In the genomic region with DNA sequence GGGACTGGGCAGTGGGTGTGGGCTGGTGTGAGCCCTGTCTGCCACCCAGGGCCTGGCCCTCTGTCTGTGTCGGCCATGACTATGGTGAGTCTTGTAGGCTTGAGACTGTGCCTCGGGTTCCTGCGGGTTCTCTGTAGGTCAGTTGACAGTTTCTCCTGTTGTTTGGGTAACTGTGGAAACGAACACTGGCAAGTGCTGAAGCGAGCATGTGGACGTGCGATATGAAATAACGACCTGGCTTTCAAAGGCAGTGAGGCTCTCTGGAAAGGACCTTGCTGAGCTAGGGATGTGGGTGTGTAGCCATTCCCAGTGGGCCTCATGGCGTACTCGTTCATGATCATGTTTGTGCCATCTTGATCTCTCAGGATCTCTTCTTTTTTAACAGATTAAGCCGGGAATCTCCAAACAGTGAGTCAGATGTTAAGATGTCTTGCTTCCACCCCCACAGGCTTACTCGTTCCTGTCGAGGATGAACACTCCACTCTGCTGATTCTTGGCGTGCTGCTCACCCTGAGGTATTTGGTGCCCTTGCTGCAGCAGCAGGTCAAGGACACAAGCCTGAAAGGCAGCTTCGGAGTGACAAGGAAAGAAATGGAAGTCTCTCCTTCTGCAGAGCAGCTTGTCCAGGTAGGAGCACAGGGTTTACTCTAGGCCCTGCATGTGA, we compare ENCODE assay signal across 22 cellular contexts. TPM values are rescaled to one million over a fixed set of nuclear protein-coding genes. Genes with fewer than 3 reads are reported as not detected.
DNase-seq lines count a peak whose midpoint lies in the region; ATAC-seq lines count a peak whose summit lies in the region.
"Had no signal": no experiment of that assay in that cellular context is flagged by ENCODE, and none has a peak within 500 bp of the region (broad histone marks: within the 10 kb centered on the region; RNA-seq: fewer than 3 reads in every experiment).

No MANE protein-coding gene starts in this region.

- H3K36me3 ChIP-seq in ACC112 (ENCODE audit: insufficient read depth, low read length): peaks cover 16% of the 10 kb centered on the region

- H3K27ac Mint-ChIP-seq in activated CD4-positive, alpha-beta memory T cell treated with anti-CD3 and anti-CD28 coated beads, Interleukin-2, amount 10 ng/mL, durations not matched to agents 7 days and 5 days: no peak overlapping the region
- H3K27ac Mint-ChIP-seq: activated naive CD4-positive, alpha-beta T cell treated with anti-CD3 and anti-CD28 coated beads, Interleukin-2, amount 10 ng/mL, durations not matched to agents 7 days and 5 days; B cell; T-cell had no signal

- no peak for ATAC-seq in GM21528 (IDR thresholded peaks at IDR 0.05; ENCODE audit: low FRiP score, unreplicated experiment)
- ATAC-seq: body of pancreas, left colon, T-cell had no signal

- H3K9me3 Mint-ChIP-seq in activated CD4-positive, alpha-beta memory T cell treated with anti-CD3 and anti-CD28 coated beads, Interleukin-2, amount 10 ng/mL, durations not matched to agents 7 days and 5 days: no peaks in the 10 kb centered on the region
- H3K9me3 Mint-ChIP-seq: activated naive CD4-positive, alpha-beta T cell treated with anti-CD3 and anti-CD28 coated beads, Interleukin-2, amount 10 ng/mL, durations not matched to agents 7 days and 5 days; T-cell had no signal

- peaks cover 2% of the 10 kb centered on the region for H3K79me2 ChIP-seq in ACC112 (ENCODE audit: control insufficient read depth, insufficient read depth, low read length, unreplicated experiment)

- H3K4me3 ChIP-seq in ACC112 (ENCODE audit: low read depth, low read length): no peak overlapping the region
- H3K4me3 ChIP-seq: body of pancreas, dorsolateral prefrontal cortex, tibial artery had no signal

- H3K27me3 Mint-ChIP-seq in activated CD4-positive, alpha-beta memory T cell treated with anti-CD3 and anti-CD28 coated beads, Interleukin-2, amount 10 ng/mL, durations not matched to agents 7 days and 5 days: no peaks in the 10 kb centered on the region
- H3K27me3 Mint-ChIP-seq: activated naive CD4-positive, alpha-beta T cell treated with anti-CD3 and anti-CD28 coated beads, Interleukin-2, amount 10 ng/mL, durations not matched to agents 7 days and 5 days; B cell; T-cell had no signal

- CTCF ChIA-PET in activated CD4-positive, alpha-beta memory T cell treated with anti-CD3 and anti-CD28 coated beads, Interleukin-2, amount 10 ng/mL, durations not matched to agents 7 days and 5 days (lab: Charles Lee): interaction anchor here (0.9 to 1.8 kb wide), 2 partner anchors 9 to 19 kb away, joined by 3 read pairs; no protein-coding TSS in a partner anchor

- H3K4me1 ChIP-seq in ACC112 (ENCODE audit: control insufficient read depth, insufficient read depth, low read length, unreplicated experiment): peaks cover 39% of the 10 kb centered on the region

- H3K27ac ChIP-seq in ACC112 (ENCODE audit: low read depth, low read length): peak overlapping the region; percentile 54
- H3K27ac ChIP-seq: body of pancreas, dorsolateral prefrontal cortex, tibial artery had no signal

- H3K4me3 Mint-ChIP-seq in activated CD4-positive, alpha-beta memory T cell treated with anti-CD3 and anti-CD28 coated beads, Interleukin-2, amount 10 ng/mL, durations not matched to agents 7 days and 5 days: no peak overlapping the region
- H3K4me3 Mint-ChIP-seq: activated naive CD4-positive, alpha-beta T cell treated with anti-CD3 and anti-CD28 coated beads, Interleukin-2, amount 10 ng/mL, durations not matched to agents 7 days and 5 days; B cell; T-cell had no signal

- H3K4me1 Mint-ChIP-seq in activated CD4-positive, alpha-beta memory T cell treated with anti-CD3 and anti-CD28 coated beads, Interleukin-2, amount 10 ng/mL, durations not matched to agents 7 days and 5 days: no peaks in the 10 kb centered on the region
- H3K4me1 Mint-ChIP-seq: activated naive CD4-positive, alpha-beta T cell treated with anti-CD3 and anti-CD28 coated beads, Interleukin-2, amount 10 ng/mL, durations not matched to agents 7 days and 5 days; B cell; T-cell had no signal

- POLR2A ChIA-PET in activated CD4-positive, alpha-beta memory T cell treated with anti-CD3 and anti-CD28 coated beads, Interleukin-2, amount 10 ng/mL, durations not matched to agents 7 days and 5 days (lab: Charles Lee): no interaction called here

- peak; percentile 38 for DNase-seq in EL
- DNase-seq in amniotic epithelial cell (ENCODE audit: low read depth): peak; percentile 88
- peak; percentile 90 for DNase-seq in iris pigment epithelial cell (ENCODE audit: low read depth)
- DNase-seq in NCI-H1092 treated with DMSO at 0.1 percent for 48 hours (lab: John Stamatoyannopoulos, UW): no peak
- DNase-seq in activated CD4-positive, alpha-beta memory T cell treated with anti-CD3 and anti-CD28 coated beads, Interleukin-2, amount 10 ng/mL, durations not matched to agents 7 days and 5 days: no peak
- DNase-seq in NCI-H2171 treated with DMSO at 0.1 percent for 48 hours (lab: John Stamatoyannopoulos, UW): no peak
- DNase-seq: activated CD4-positive, CD25-positive, alpha-beta regulatory T cell; activated CD8-positive, alpha-beta memory T cell treated with anti-CD3 and anti-CD28 coated beads, Interleukin-2, amount 50 U/mL, for 4 hours; activated naive CD4-positive, alpha-beta T cell treated with anti-CD3 and anti-CD28 coated beads, Interleukin-2, amount 10 ng/mL, durations not matched to agents 7 days and 5 days; body of pancreas; dorsolateral prefrontal cortex; left colon; NCI-H1930; NCI-H774; RPMI8226; stimulated activated CD4-positive, alpha-beta T cell treated with anti-CD3 and anti-CD28 coated beads, Interleukin-4, amount 100 ng/mL, for 24 hours; T-cell; tibial artery had no signal

- no peaks in the 10 kb centered on the region for H3K27me3 ChIP-seq in ACC112 (ENCODE audit: insufficient read depth, low read length)
- H3K27me3 ChIP-seq: body of pancreas, dorsolateral prefrontal cortex, tibial artery had no signal

- no peak overlapping the region for H2AFZ ChIP-seq in ACC112 (ENCODE audit: low read length, unreplicated experiment)

- H3K36me3 Mint-ChIP-seq in activated CD4-positive, alpha-beta memory T cell treated with anti-CD3 and anti-CD28 coated beads, Interleukin-2, amount 10 ng/mL, durations not matched to agents 7 days and 5 days (ENCODE audit: low read depth): peaks cover 21% of the 10 kb centered on the region

RNA-seq across cellular contexts. Expression of a gene that starts 41.3 kb away (rescaled TPM):
- 10 to 100 TPM; 50.7 to 54.9 TPM for total RNA-seq in activated CD4-positive, alpha-beta memory T cell treated with anti-CD3 and anti-CD28 coated beads, Interleukin-2, amount 10 ng/mL, durations not matched to agents 7 days and 5 days

RNA-seq across cellular contexts. Expression of a gene that starts 41.4 kb away (rescaled TPM):
- not detected for total RNA-seq in activated CD4-positive, alpha-beta memory T cell treated with anti-CD3 and anti-CD28 coated beads, Interleukin-2, amount 10 ng/mL, durations not matched to agents 7 days and 5 days
- total RNA-seq: body of pancreas, left colon, M059J, T-cell had no signal

Comparison
In these comparisons a context has a peak if more than half of its experiments do, and no peak if none do; other contexts are left out.
1. DNase-seq: peak in EL (single experiment), amniotic epithelial cell (single experiment) and iris pigment epithelial cell (single experiment); none in NCI-H1092 treated with DMSO at 0.1 percent for 48 hours (single experiment), activated CD4-positive, alpha-beta memory T cell treated with anti-CD3 and anti-CD28 coated beads, Interleukin-2, amount 10 ng/mL, durations not matched to agents 7 days and 5 days (single experiment) and NCI-H2171 treated with DMSO at 0.1 percent for 48 hours (single experiment).